ENCODE assay signal across 17 cellular contexts in the genomic region with DNA sequence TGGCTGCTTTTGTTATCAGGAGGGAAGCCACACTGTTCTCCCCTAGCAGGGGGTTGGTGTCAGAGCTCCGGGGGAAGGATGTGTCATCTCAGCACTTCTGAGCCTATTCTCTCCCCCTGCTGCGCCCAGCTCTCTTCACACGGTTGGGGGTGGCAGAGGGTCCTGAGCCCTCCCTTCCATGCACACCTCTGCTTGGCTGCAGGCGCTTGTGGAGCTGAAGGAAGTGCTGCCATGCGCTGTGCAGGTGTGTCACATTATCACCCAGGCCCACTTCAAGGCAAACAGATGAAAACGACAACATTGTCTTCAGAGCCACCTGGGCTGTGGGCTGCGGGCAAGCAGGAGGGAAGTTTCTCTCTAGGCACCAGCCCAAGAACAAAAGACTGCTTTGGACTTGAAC.
A peak's percentile ranks its signal among the peaks of the same experiment; 100 is the strongest.
DNase-seq lines count a peak whose midpoint lies in the region; ATAC-seq, FAIRE-seq and TF ChIP-seq lines count a peak whose summit lies in the region.
"Had no signal": no experiment of that assay in that cellular context is flagged by ENCODE, and none has a peak within 500 bp of the region (broad histone marks: within the 10 kb centered on the region; RNA-seq: fewer than 3 reads in every experiment).

No MANE protein-coding gene starts in this region.

- no peak overlapping the region for H3K27ac ChIP-seq in BLaER1
- H3K27ac ChIP-seq in HEK293 (ENCODE audit: extremely low read depth, low read depth, low read length), result no peak overlapping the region
- peak overlapping the region; percentile 47 for H3K27ac ChIP-seq in endodermal cell (ENCODE audit: low read depth, low read length)
- no peak overlapping the region for H3K27ac ChIP-seq in A673 (ENCODE audit: low read depth, low read length, poor library complexity, severe bottlenecking)
- no peak overlapping the region for H3K27ac ChIP-seq in esophagus muscularis mucosa (replicated peaks in 1 of 4)
- H3K27ac ChIP-seq: A549 had no signal

- H3K4me2 ChIP-seq in BLaER1, result peak overlapping the region; percentile 82
- H3K4me2 ChIP-seq: A549, SK-N-SH had no signal

- intact Hi-C loops in A673 (cut with micrococcal nuclease; ENCODE audit: unreplicated experiment) (no loop called here), esophagus muscularis mucosa (cut with DNase I) (no loop called here)

- H3K4me1 ChIP-seq in BLaER1 (peaks cover 89% of the 10 kb centered on the region), HEK293 (ENCODE audit: control insufficient read depth, insufficient read depth, low read length) (peaks cover 6% of the 10 kb centered on the region), endodermal cell (ENCODE audit: control insufficient read depth, insufficient read depth, low read length) (peaks cover 11% of the 10 kb centered on the region), A673 (ENCODE audit: insufficient read depth, low read length, poor library complexity, severe bottlenecking) (no peaks in the 10 kb centered on the region), esophagus muscularis mucosa (peaks cover 0 to 10% (median 4%) of the 10 kb centered on the region in 4 donors)

- H4K20me1 ChIP-seq in BLaER1, result no peaks in the 10 kb centered on the region

- no peak for TF ChIP-seq POLR2A in esophagus muscularis mucosa (IDR thresholded peaks at IDR 0.05; ENCODE audit: low read depth)

- peaks cover 20% of the 10 kb centered on the region for H3K9me3 Mint-ChIP-seq in endodermal cell

- POLR2A ChIA-PET in HEK293 (lab: Yijun Ruan, JAX), result no interaction called here
- POLR2A ChIA-PET in A673 (lab: Charles Lee; ENCODE audit: low non-redundant PET), result no interaction called here

- CTCF ChIA-PET in HEK293 (lab: Yijun Ruan, JAX), result no interaction called here
- CTCF ChIA-PET in A673 (lab: Charles Lee), result interaction anchor here (0.5 to 1.5 kb wide), 2 partner anchors 58 to 65 kb away, joined by 3 read pairs; no protein-coding TSS in a partner anchor

- WGBS in endodermal cell (ENCODE audit: insufficient coverage in 1 of 2, insufficient read length in 1 of 2), 2 experiments, result 32 to 46% methylated on average over 4 to 7 of the region's 7 CpGs
- 55% methylated on average over 7 of the region's 7 CpGs for WGBS in esophagus muscularis mucosa

- DNase-seq in NCI-H345 (lab: John Stamatoyannopoulos, UW), result peak; percentile 88
- peak; percentile 82 for DNase-seq in endodermal cell
- no peak for DNase-seq in GM19239 (ENCODE audit: insufficient read length, low spot score)
- DNase-seq in A673 (ENCODE audit: low spot score), result no peak
- no peak for DNase-seq in esophagus muscularis mucosa (ENCODE audit: extremely low spot score)
- DNase-seq: CD4-positive, CD25-positive, alpha-beta regulatory T cell; MV-4-11; NCI-H1436; NCI-H2029 treated with DMSO at 0.1 percent for 48 hours; NCI-H526; NK-92 treated with Interleukin-12 subunit alpha and Interleukin-12 subunit beta, amount 100 ng/mL, for 24 hours; SK-N-SH had no signal

- H3K27me3 ChIP-seq in BLaER1 (peaks cover 9% of the 10 kb centered on the region; the same call in 1 of the 2 replicates), endodermal cell (ENCODE audit: control insufficient read depth, insufficient read depth, low read length, poor library complexity, severe bottlenecking) (no peaks in the 10 kb centered on the region), A673 (replicated peaks; ENCODE audit: insufficient read depth, low read depth, low read length, poor library complexity) (peaks cover 7% of the 10 kb centered on the region), esophagus muscularis mucosa (peaks cover 0 to 4% (median 0%) of the 10 kb centered on the region in 4 donors)

- H3K4me1 Mint-ChIP-seq in endodermal cell, result peaks cover 40% of the 10 kb centered on the region
- H3K4me1 Mint-ChIP-seq: CD4-positive, CD25-positive, alpha-beta regulatory T cell had no signal

- H3K4me3 Mint-ChIP-seq in endodermal cell, result no peak overlapping the region
- H3K4me3 Mint-ChIP-seq: CD4-positive, CD25-positive, alpha-beta regulatory T cell had no signal

- H3K9ac ChIP-seq in BLaER1 (no peak overlapping the region), endodermal cell (ENCODE audit: extremely low read depth, low read length, poor library complexity, severe bottlenecking) (peak overlapping the region; percentile 42)
- H3K9ac ChIP-seq: SK-N-SH had no signal

- TF ChIP-seq CTCF in HEK293 (tag by site-specific recombination; IDR thresholded peaks at IDR 0.05), result no peak
- no peak for TF ChIP-seq CTCF in endodermal cell (conservative IDR thresholded peaks at IDR 0.05)
- TF ChIP-seq CTCF in A673 (conservative IDR thresholded peaks at IDR 0.05; ENCODE audit: low read depth, low read length), result no peak
- no peak for TF ChIP-seq CTCF in esophagus muscularis mucosa (IDR thresholded peaks at IDR 0.05)

- no peak for FAIRE-seq in GM19239 (lab: Jason Lieb, UNC)
- FAIRE-seq: A549 had no signal

- H3K36me3 Mint-ChIP-seq in endodermal cell (ENCODE audit: low read depth), result no peaks in the 10 kb centered on the region
- H3K36me3 Mint-ChIP-seq: CD4-positive, CD25-positive, alpha-beta regulatory T cell had no signal

- ATAC-seq in GM21381 (IDR thresholded peaks at IDR 0.05; ENCODE audit: unreplicated experiment), result no peak
- ATAC-seq: A549, Right ventricle myocardium inferior had no signal

- BruUV-seq in A673 (replicated peaks; lab: Mats Ljungman, UMichigan), result no TSS peak

- peaks cover 15% of the 10 kb centered on the region for H3K9me3 ChIP-seq in BLaER1
- H3K9me3 ChIP-seq in HEK293 (ENCODE audit: control insufficient read depth, insufficient read depth, low read depth, low read length), result no peaks in the 10 kb centered on the region
- H3K9me3 ChIP-seq in endodermal cell (ENCODE audit: control insufficient read depth, low read length), result peaks cover 18% of the 10 kb centered on the region
- H3K9me3 ChIP-seq in A673 (ENCODE audit: low read depth, low read length, poor library complexity, severe bottlenecking), result peaks cover 3% of the 10 kb centered on the region
- peaks cover 0 to 19% (median 13%) of the 10 kb centered on the region in 4 donors for H3K9me3 ChIP-seq in esophagus muscularis mucosa
- H3K9me3 ChIP-seq: SK-N-SH had no signal

- peak overlapping the region; percentile 91 for H3K27ac Mint-ChIP-seq in endodermal cell
- H3K27ac Mint-ChIP-seq: CD4-positive, CD25-positive, alpha-beta regulatory T cell had no signal

- H3K36me3 ChIP-seq in BLaER1, result no peaks in the 10 kb centered on the region
- no peaks in the 10 kb centered on the region for H3K36me3 ChIP-seq in HEK293 (ENCODE audit: control insufficient read depth in 2 of 2, insufficient read depth in 1 of 2, low read length in 2 of 2)
- no peaks in the 10 kb centered on the region for H3K36me3 ChIP-seq in endodermal cell (ENCODE audit: control insufficient read depth, insufficient read depth, low read length)
- no peaks in the 10 kb centered on the region for H3K36me3 ChIP-seq in A673 (ENCODE audit: insufficient read depth, low read length, poor library complexity, severe bottlenecking)
- H3K36me3 ChIP-seq in esophagus muscularis mucosa, result no peaks in the 10 kb centered on the region

- H3K27me3 Mint-ChIP-seq in endodermal cell (ENCODE audit: insufficient read depth), result peaks cover 13% of the 10 kb centered on the region

- no peak for TF ChIP-seq EP300 in esophagus muscularis mucosa (IDR thresholded peaks at IDR 0.05)

- H3K4me3 ChIP-seq in BLaER1, result no peak overlapping the region
- H3K4me3 ChIP-seq in HEK293 (ENCODE audit: low read depth, low read length), result no peak overlapping the region
- no peak overlapping the region for H3K4me3 ChIP-seq in endodermal cell (ENCODE audit: low read length)
- no peak overlapping the region for H3K4me3 ChIP-seq in A673 (ENCODE audit: low read depth, low read length, poor library complexity, severe bottlenecking)
- no peak overlapping the region for H3K4me3 ChIP-seq in esophagus muscularis mucosa
- H3K4me3 ChIP-seq: A549 had no signal

TF ChIP-seq in HEK293, 187 proteins besides CTCF, POLR2A, EP300 and RAD21:
- peak; percentile 72 for TF ChIP-seq GLIS1 (tag by site-specific recombination; IDR thresholded peaks at IDR 0.05)
- TF ChIP-seq, protein P1, sequence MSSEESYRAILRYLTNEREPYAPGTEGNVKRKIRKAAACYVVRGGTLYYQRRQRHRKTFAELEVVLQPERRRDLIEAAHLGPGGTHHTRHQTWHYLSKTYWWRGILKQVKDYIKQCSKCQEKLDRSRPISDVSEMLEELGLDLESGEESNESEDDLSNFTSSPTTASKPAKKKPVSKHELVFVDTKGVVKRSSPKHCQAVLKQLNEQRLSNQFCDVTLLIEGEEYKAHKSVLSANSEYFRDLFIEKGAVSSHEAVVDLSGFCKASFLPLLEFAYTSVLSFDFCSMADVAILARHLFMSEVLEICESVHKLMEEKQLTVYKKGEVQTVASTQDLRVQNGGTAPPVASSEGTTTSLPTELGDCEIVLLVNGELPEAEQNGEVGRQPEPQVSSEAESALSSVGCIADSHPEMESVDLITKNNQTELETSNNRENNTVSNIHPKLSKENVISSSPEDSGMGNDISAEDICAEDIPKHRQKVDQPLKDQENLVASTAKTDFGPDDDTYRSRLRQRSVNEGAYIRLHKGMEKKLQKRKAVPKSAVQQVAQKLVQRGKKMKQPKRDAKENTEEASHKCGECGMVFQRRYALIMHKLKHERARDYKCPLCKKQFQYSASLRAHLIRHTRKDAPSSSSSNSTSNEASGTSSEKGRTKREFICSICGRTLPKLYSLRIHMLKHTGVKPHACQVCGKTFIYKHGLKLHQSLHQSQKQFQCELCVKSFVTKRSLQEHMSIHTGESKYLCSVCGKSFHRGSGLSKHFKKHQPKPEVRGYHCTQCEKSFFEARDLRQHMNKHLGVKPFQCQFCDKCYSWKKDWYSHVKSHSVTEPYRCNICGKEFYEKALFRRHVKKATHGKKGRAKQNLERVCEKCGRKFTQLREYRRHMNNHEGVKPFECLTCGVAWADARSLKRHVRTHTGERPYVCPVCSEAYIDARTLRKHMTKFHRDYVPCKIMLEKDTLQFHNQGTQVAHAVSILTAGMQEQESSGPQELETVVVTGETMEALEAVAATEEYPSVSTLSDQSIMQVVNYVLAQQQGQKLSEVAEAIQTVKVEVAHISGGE (tag by site-specific recombination; conservative IDR thresholded peaks at IDR 0.05; ENCODE audit: low read depth), result no peak
- TF ChIP-seq ZIC2 (tag by site-specific recombination; IDR thresholded peaks at IDR 0.05), result peak; percentile 92

Comparison
In these comparisons a context has a peak if more than half of its experiments do, and no peak if none do; other contexts are left out.
1. DNase-seq: peak in NCI-H345 (single experiment) and endodermal cell (single experiment); none in GM19239 (single experiment), A673 (single experiment) and esophagus muscularis mucosa (single experiment).